In the genomic region with DNA sequence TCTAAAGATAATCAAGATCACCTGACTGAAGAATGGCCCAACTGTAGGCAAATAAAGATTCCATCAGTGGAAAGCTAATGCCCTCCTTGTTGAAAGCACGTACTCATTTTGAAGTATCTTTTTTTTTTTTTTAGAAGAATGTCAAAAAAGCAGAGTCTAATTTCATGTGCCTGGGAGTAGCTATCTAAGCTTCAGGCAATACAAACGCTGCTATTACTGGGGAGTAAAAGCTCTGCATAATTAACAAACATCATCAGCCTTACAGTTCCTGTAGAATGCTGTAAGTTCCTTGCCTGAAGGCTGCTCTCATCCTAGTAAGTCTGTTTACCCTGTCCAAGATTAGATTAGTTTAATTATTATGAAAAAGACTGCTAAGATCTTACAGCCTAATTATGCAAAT, we compare ENCODE assay signal across 35 cellular contexts.
"Had no signal": no experiment of that assay in that cellular context is flagged by ENCODE, and none has a peak within 500 bp of the region (broad histone marks: within the 10 kb centered on the region; RNA-seq: fewer than 3 reads in every experiment).

No MANE protein-coding gene starts in this region.

- DNase-seq: activated B cell treated with CpG ODN at 0.5 μM for 24 hours; activated CD4-positive, alpha-beta memory T cell treated with anti-CD3 and anti-CD28 coated beads, Interleukin-2, amount 10 ng/mL, durations not matched to agents 7 days and 5 days; activated CD4-positive, alpha-beta T cell treated with anti-CD3 and anti-CD28 coated beads for 4 hours; activated CD4-positive, alpha-beta T cell treated with anti-CD3 and anti-CD28 coated beads, Interleukin-2, amount 50 U/mL, for 1 hour; activated CD4-positive, CD25-positive, alpha-beta regulatory T cell treated with anti-CD3 and anti-CD28 coated beads, Interleukin-2, amount 50 U/mL, for 72 hours; activated CD8-positive, alpha-beta memory T cell treated with anti-CD3 and anti-CD28 coated beads for 24 hours; activated CD8-positive, alpha-beta memory T cell treated with anti-CD3 and anti-CD28 coated beads, Interleukin-2, amount 10 ng/mL, durations not matched to agents 7 days and 5 days; activated CD8-positive, alpha-beta memory T cell treated with anti-CD3 and anti-CD28 coated beads, Interleukin-2, amount 50 U/mL, for 48 hours; activated effector memory CD4-positive, alpha-beta T cell treated with Interleukin-2 at 50 U/mL for 16 hours; activated naive CD4-positive, alpha-beta T cell treated with anti-CD3 and anti-CD28 coated beads, Interleukin-2, amount 10 ng/mL, durations not matched to agents 7 days and 5 days; activated naive CD8-positive, alpha-beta T cell treated with anti-CD3 and anti-CD28 coated beads, Interleukin-2, amount 50 U/mL, for 24 hours; activated T-cell treated with anti-CD3 and anti-CD28 coated beads, Interleukin-2, amount 50 U/mL, for 48 hours; amniotic stem cell; aorta; brain microvascular endothelial cell; central memory CD4-positive, alpha-beta T cell; MM.1S; MV-4-11; NCI-H1092 treated with DMSO at 0.1 percent for 48 hours; NCI-H1436; NCI-H1694; NCI-H1930; NCI-H2081 treated with DMSO at 0.1 percent for 48 hours; NCI-H2171; NCI-H510A; NCI-H526; NCI-H748 treated with DMSO at 0.1 percent for 48 hours; NK-92 treated with Interleukin-12 subunit alpha and Interleukin-12 subunit beta, amount 100 ng/mL, for 24 hours; PC-9; SIG-M5; SW 1271; T-helper 1 cell; T-helper 2 cell; T-helper 9 cell had no signal

- H3K36me3 Mint-ChIP-seq: activated CD8-positive, alpha-beta memory T cell treated with anti-CD3 and anti-CD28 coated beads, Interleukin-2, amount 10 ng/mL, durations not matched to agents 7 days and 5 days; activated naive CD4-positive, alpha-beta T cell treated with anti-CD3 and anti-CD28 coated beads, Interleukin-2, amount 10 ng/mL, durations not matched to agents 7 days and 5 days; activated naive CD8-positive, alpha-beta T cell had no signal

- H3K4me3 ChIP-seq: PC-9 had no signal

- H3K27me3 Mint-ChIP-seq: activated B cell treated with CpG ODN at 0.5 μM for 24 hours; activated CD4-positive, alpha-beta memory T cell treated with anti-CD3 and anti-CD28 coated beads, Interleukin-2, amount 10 ng/mL, durations not matched to agents 7 days and 5 days; activated CD8-positive, alpha-beta memory T cell treated with anti-CD3 and anti-CD28 coated beads, Interleukin-2, amount 10 ng/mL, durations not matched to agents 7 days and 5 days; activated naive CD4-positive, alpha-beta T cell treated with anti-CD3 and anti-CD28 coated beads, Interleukin-2, amount 10 ng/mL, durations not matched to agents 7 days and 5 days; activated naive CD8-positive, alpha-beta T cell; activated naive CD8-positive, alpha-beta T cell treated with anti-CD3 and anti-CD28 coated beads, Interleukin-2, amount 50 U/mL, for 24 hours had no signal

- H3K4me3 Mint-ChIP-seq: activated B cell treated with CpG ODN at 0.5 μM for 24 hours; activated CD4-positive, alpha-beta memory T cell treated with anti-CD3 and anti-CD28 coated beads, Interleukin-2, amount 10 ng/mL, durations not matched to agents 7 days and 5 days; activated CD8-positive, alpha-beta memory T cell treated with anti-CD3 and anti-CD28 coated beads, Interleukin-2, amount 10 ng/mL, durations not matched to agents 7 days and 5 days; activated naive CD4-positive, alpha-beta T cell treated with anti-CD3 and anti-CD28 coated beads, Interleukin-2, amount 10 ng/mL, durations not matched to agents 7 days and 5 days; activated naive CD8-positive, alpha-beta T cell; activated naive CD8-positive, alpha-beta T cell treated with anti-CD3 and anti-CD28 coated beads, Interleukin-2, amount 50 U/mL, for 24 hours had no signal

- H3K27ac Mint-ChIP-seq: activated B cell treated with CpG ODN at 0.5 μM for 24 hours; activated CD4-positive, alpha-beta memory T cell treated with anti-CD3 and anti-CD28 coated beads, Interleukin-2, amount 10 ng/mL, durations not matched to agents 7 days and 5 days; activated CD8-positive, alpha-beta memory T cell treated with anti-CD3 and anti-CD28 coated beads, Interleukin-2, amount 10 ng/mL, durations not matched to agents 7 days and 5 days; activated naive CD4-positive, alpha-beta T cell treated with anti-CD3 and anti-CD28 coated beads, Interleukin-2, amount 10 ng/mL, durations not matched to agents 7 days and 5 days; activated naive CD8-positive, alpha-beta T cell; activated naive CD8-positive, alpha-beta T cell treated with anti-CD3 and anti-CD28 coated beads, Interleukin-2, amount 50 U/mL, for 24 hours had no signal

- H3K9me3 Mint-ChIP-seq: activated B cell treated with CpG ODN at 0.5 μM for 24 hours had no signal

- H3K4me1 Mint-ChIP-seq: activated B cell treated with CpG ODN at 0.5 μM for 24 hours; activated CD4-positive, alpha-beta memory T cell treated with anti-CD3 and anti-CD28 coated beads, Interleukin-2, amount 10 ng/mL, durations not matched to agents 7 days and 5 days; activated CD8-positive, alpha-beta memory T cell treated with anti-CD3 and anti-CD28 coated beads, Interleukin-2, amount 10 ng/mL, durations not matched to agents 7 days and 5 days; activated naive CD4-positive, alpha-beta T cell treated with anti-CD3 and anti-CD28 coated beads, Interleukin-2, amount 10 ng/mL, durations not matched to agents 7 days and 5 days; activated naive CD8-positive, alpha-beta T cell treated with anti-CD3 and anti-CD28 coated beads, Interleukin-2, amount 50 U/mL, for 24 hours had no signal
